18 cellular contexts compared by ENCODE assay signal in the genomic region with DNA sequence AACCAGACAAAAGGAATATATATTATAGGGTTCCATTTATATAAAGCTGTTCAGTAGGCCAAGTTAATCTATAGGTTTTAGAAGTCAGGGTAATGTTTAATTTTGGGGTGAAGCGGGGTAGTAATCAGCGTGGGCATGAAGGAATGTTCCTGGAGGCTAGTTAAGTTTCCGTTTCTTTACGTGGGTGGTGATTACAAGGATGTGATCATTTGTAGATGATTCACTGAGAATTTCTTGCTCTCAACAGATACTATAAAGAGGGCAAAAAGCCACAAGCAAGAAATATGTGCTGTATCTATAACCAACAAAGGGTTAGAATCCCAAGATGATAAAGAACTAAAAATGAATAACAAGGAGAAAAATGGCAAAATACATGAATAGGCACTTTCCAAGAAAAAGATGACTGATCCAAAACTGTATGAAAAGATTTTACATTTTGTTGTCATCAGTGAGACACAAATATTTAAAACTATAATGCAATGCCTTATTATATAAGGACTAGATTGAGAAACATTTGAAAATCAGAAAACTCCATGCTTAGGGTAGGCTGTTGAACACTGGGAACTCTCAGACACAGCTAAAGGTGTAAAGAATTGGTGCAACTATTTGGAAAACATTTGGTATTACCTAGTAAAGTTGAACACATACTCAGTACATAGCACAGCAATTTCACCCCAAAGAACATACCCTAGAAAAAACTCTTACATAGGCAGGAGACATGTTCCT.
DNase-seq lines count a peak whose midpoint lies in the region; ATAC-seq and TF ChIP-seq lines count a peak whose summit lies in the region.
"Had no signal": no experiment of that assay in that cellular context is flagged by ENCODE, and none has a peak within 500 bp of the region (broad histone marks: within the 10 kb centered on the region; RNA-seq: fewer than 3 reads in every experiment).

No MANE protein-coding gene starts in this region.

- H3K9me3 ChIP-seq in breast epithelium = no peaks in the 10 kb centered on the region
- no peaks in the 10 kb centered on the region for H3K9me3 ChIP-seq in adipocyte (ENCODE audit: control insufficient read depth, low read length)

- no peaks in the 10 kb centered on the region for H3K36me3 Mint-ChIP-seq in MCF 10A (ENCODE audit: insufficient read depth, unreplicated experiment)
- H3K36me3 Mint-ChIP-seq: activated naive CD4-positive, alpha-beta T cell treated with anti-CD3 and anti-CD28 coated beads, Interleukin-2, amount 50 U/mL, for 24 hours; stimulated activated effector memory CD8-positive, alpha-beta T cell treated with anti-CD3 and anti-CD28 coated beads, Interleukin-12 subunit alpha, Interleukin-12 subunit beta, amount 100 ng/mL, for 72 hours had no signal

- no peaks in the 10 kb centered on the region for H3K9me3 Mint-ChIP-seq in MCF 10A (ENCODE audit: unreplicated experiment)
- H3K9me3 Mint-ChIP-seq: activated naive CD4-positive, alpha-beta T cell treated with anti-CD3 and anti-CD28 coated beads, Interleukin-2, amount 50 U/mL, for 24 hours; stimulated activated effector memory CD8-positive, alpha-beta T cell treated with anti-CD3 and anti-CD28 coated beads, Interleukin-12 subunit alpha, Interleukin-12 subunit beta, amount 100 ng/mL, for 72 hours had no signal

- POLR2A ChIA-PET in MCF 10A (lab: Yijun Ruan, JAX) = interaction anchor here (0.7 to 1.0 kb wide), 2 partner anchors 10 to 11 kb away, joined by 3 to 6 read pairs; no protein-coding TSS in a partner anchor

- H3K4me3 Mint-ChIP-seq in MCF 10A (ENCODE audit: unreplicated experiment) = peak overlapping the region; percentile 13
- H3K4me3 Mint-ChIP-seq: activated naive CD4-positive, alpha-beta T cell treated with anti-CD3 and anti-CD28 coated beads, Interleukin-2, amount 50 U/mL, for 24 hours; neural crest cell; stimulated activated effector memory CD8-positive, alpha-beta T cell treated with anti-CD3 and anti-CD28 coated beads, Interleukin-12 subunit alpha, Interleukin-12 subunit beta, amount 100 ng/mL, for 72 hours had no signal

- no peak for TF ChIP-seq POLR2A in breast epithelium (IDR thresholded peaks at IDR 0.05)

- H3K27ac Mint-ChIP-seq in MCF 10A (ENCODE audit: low read depth, unreplicated experiment) = peak overlapping the region; percentile 87
- H3K27ac Mint-ChIP-seq: activated naive CD4-positive, alpha-beta T cell treated with anti-CD3 and anti-CD28 coated beads, Interleukin-2, amount 50 U/mL, for 24 hours; stimulated activated effector memory CD8-positive, alpha-beta T cell treated with anti-CD3 and anti-CD28 coated beads, Interleukin-12 subunit alpha, Interleukin-12 subunit beta, amount 100 ng/mL, for 72 hours had no signal

- intact Hi-C loops in MCF 10A (cut with micrococcal nuclease) = no loop called here
- intact Hi-C loops in breast epithelium (cut with DNase I; ENCODE audit: low total_unique reads) = no loop called here

- TSS peak; percentile 93 for BruUV-seq in MCF 10A (replicated peaks; lab: Mats Ljungman, UMichigan)

- no peak for ATAC-seq in HG02840 (IDR thresholded peaks at IDR 0.05; ENCODE audit: low FRiP score, unreplicated experiment)
- ATAC-seq: esophagus mucosa; sciatic nerve; stimulated activated effector memory CD8-positive, alpha-beta T cell treated with anti-CD3 and anti-CD28 coated beads, Interleukin-12 subunit alpha, Interleukin-12 subunit beta, amount 100 ng/mL, for 72 hours had no signal

- H3K36me3 ChIP-seq in breast epithelium = no peaks in the 10 kb centered on the region
- no peaks in the 10 kb centered on the region for H3K36me3 ChIP-seq in adipocyte (ENCODE audit: control insufficient read depth, insufficient read depth, low read length, severe bottlenecking)

- CTCF ChIA-PET in MCF 10A (lab: Yijun Ruan, JAX) = interaction anchor here (0.7 kb wide), 1 partner anchor 37 kb away, joined by 3 read pairs; no protein-coding TSS in a partner anchor

- no peak overlapping the region for H3K27ac ChIP-seq in breast epithelium

- H3K4me3 ChIP-seq in breast epithelium (no peak overlapping the region), adipocyte (ENCODE audit: low read length) (no peak overlapping the region), fibroblast of pulmonary artery (replicated peaks; ENCODE audit: low read depth, low read length) (no peak overlapping the region)
- H3K4me3 ChIP-seq: lung had no signal

- no peak overlapping the region for H3K9ac ChIP-seq in adipocyte (ENCODE audit: low read length)

- H3K27me3 ChIP-seq in breast epithelium = no peaks in the 10 kb centered on the region
- H3K27me3 ChIP-seq in adipocyte (replicated peaks; ENCODE audit: control insufficient read depth, insufficient read depth, low read length) = no peaks in the 10 kb centered on the region

- peaks cover 26% of the 10 kb centered on the region for H3K4me1 Mint-ChIP-seq in MCF 10A (ENCODE audit: insufficient read depth, unreplicated experiment)
- H3K4me1 Mint-ChIP-seq: activated naive CD4-positive, alpha-beta T cell treated with anti-CD3 and anti-CD28 coated beads, Interleukin-2, amount 50 U/mL, for 24 hours; neural crest cell; stimulated activated effector memory CD8-positive, alpha-beta T cell treated with anti-CD3 and anti-CD28 coated beads, Interleukin-12 subunit alpha, Interleukin-12 subunit beta, amount 100 ng/mL, for 72 hours had no signal

- DNase-seq in MCF 10A (ENCODE audit: unreplicated experiment) (peak; percentile 73), breast epithelium (ENCODE audit: low spot score in 2 of 2) (no peak), adipocyte (ENCODE audit: low read depth) (peak; percentile 70), fibroblast of pulmonary artery (ENCODE audit: low read depth) (peak; percentile 81), amniotic stem cell (lab: John Stamatoyannopoulos, UW) (no peak), ecto neural progenitor cell (ENCODE audit: low spot score) (no peak), cerebellum (ENCODE audit: low spot score) (no peak)
- DNase-seq: 8988T, cerebellar nuclear complex, KG1, NCI-H146 had no signal

- no peaks in the 10 kb centered on the region for H3K27me3 Mint-ChIP-seq in MCF 10A (ENCODE audit: insufficient read depth, unreplicated experiment)

- H3K4me1 ChIP-seq in breast epithelium = no peaks in the 10 kb centered on the region
- peaks cover 14% of the 10 kb centered on the region for H3K4me1 ChIP-seq in adipocyte (ENCODE audit: control insufficient read depth, insufficient read depth, low read length)

- no peak for TF ChIP-seq CTCF in MCF 10A (IDR thresholded peaks at IDR 0.05; ENCODE audit: unreplicated experiment)
- TF ChIP-seq CTCF in breast epithelium (IDR thresholded peaks at IDR 0.05) = no peak
- no peak for TF ChIP-seq CTCF in fibroblast of pulmonary artery (IDR thresholded peaks at IDR 0.05; ENCODE audit: low read length, missing control alignments)

Comparison
In these comparisons a context has a peak if more than half of its experiments do, and no peak if none do; other contexts are left out.
1. DNase-seq: peak in MCF 10A (single experiment), adipocyte (single experiment) and fibroblast of pulmonary artery (single experiment); none in breast epithelium (0 of 2), amniotic stem cell (single experiment), ecto neural progenitor cell (single experiment) and cerebellum (single experiment).